ENCODE assay signal across 8 cellular contexts in the genomic region with DNA sequence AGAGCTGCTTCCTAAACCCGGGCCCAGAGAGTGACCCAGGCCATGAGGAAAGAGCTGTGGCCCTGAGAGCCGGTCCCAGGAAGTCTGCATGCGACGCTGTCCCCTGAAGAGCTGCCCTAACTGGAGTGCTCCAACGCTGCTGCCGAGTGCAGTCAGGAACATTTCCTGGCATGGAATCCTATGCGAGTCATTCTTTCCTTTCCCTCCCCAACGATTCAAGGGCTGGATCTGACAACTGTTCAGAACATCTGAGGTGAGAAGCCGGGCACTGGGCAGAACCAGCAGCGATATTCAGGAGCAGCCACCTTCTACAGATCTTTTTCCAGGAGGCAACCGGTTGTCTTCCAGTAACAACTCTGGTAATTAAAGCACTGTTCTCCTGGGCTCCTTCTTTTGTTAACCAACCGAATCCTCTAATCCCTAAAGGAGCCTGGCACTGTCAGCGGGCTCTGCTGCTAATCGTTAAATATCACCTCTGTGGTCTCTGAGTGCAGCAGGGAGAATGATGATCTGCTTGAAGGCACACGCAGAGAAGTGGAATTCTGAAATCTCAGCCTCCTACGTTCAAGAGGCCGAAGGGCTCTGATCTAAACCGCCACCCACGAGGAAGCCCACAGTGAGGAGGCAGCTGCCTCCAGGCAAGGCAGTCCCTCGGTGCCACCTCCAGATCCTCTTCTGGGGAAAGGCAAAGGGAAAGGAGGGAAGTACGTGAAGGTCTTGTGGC. TPM values are rescaled to one million over a fixed set of nuclear protein-coding genes. Genes with fewer than 3 reads are reported as not detected.
DNase-seq lines count a peak whose midpoint lies in the region; ATAC-seq and TF ChIP-seq lines count a peak whose summit lies in the region.

No MANE protein-coding gene starts in this region.

- peaks cover 88% of the 10 kb centered on the region for H3K4me1 Mint-ChIP-seq in nephron
- H3K4me1 Mint-ChIP-seq in natural killer cell, result peaks cover 12 to 46% of the 10 kb centered on the region in 2 donors
- peaks cover 38% of the 10 kb centered on the region for H3K4me1 Mint-ChIP-seq in activated CD8-positive, alpha-beta T cell treated with anti-CD3 and anti-CD28 coated beads for 36 hours (ENCODE audit: low read depth)

- POLR2A ChIA-PET in PC-3 (lab: Charles Lee; ENCODE audit: unreplicated experiment), result no interaction called here
- POLR2A ChIA-PET in activated CD8-positive, alpha-beta T cell treated with anti-CD3 and anti-CD28 coated beads for 36 hours (lab: Charles Lee), result no interaction called here

- H3K36me3 Mint-ChIP-seq in nephron (ENCODE audit: low read depth), result peaks cover 15% of the 10 kb centered on the region
- H3K36me3 Mint-ChIP-seq in natural killer cell, result no peaks in the 10 kb centered on the region
- peaks cover 3% of the 10 kb centered on the region for H3K36me3 Mint-ChIP-seq in activated CD8-positive, alpha-beta T cell treated with anti-CD3 and anti-CD28 coated beads for 36 hours (ENCODE audit: low read depth)

- H3K9me3 ChIP-seq in PC-3 (ENCODE audit: low read length), result no peaks in the 10 kb centered on the region
- H3K9me3 ChIP-seq in esophagus muscularis mucosa, result no peaks in the 10 kb centered on the region

- H3K9me3 Mint-ChIP-seq in nephron (no peaks in the 10 kb centered on the region), natural killer cell (no peaks in the 10 kb centered on the region)
- H3K9me3 Mint-ChIP-seq in activated CD8-positive, alpha-beta T cell treated with anti-CD3 and anti-CD28 coated beads for 36 hours, result no peaks in the 10 kb centered on the region

- H3K4me1 ChIP-seq in PC-3 (ENCODE audit: insufficient read depth, low read length) (peaks cover 9% of the 10 kb centered on the region), esophagus muscularis mucosa (peaks cover 91 to 99% (median 98%) of the 10 kb centered on the region in 4 donors)

- H3K9me2 ChIP-seq in PC-3 (replicated peaks; ENCODE audit: low read length), result no peaks in the 10 kb centered on the region

- DNase-seq in DMS153 treated with DMSO at 0.1 percent for 48 hours (lab: John Stamatoyannopoulos, UW; ENCODE audit: unreplicated experiment) (peak; percentile 87), PC-3 (peak; percentile 50), esophagus muscularis mucosa (ENCODE audit: extremely low spot score) (peak; percentile 95), NCI-H526 treated with DMSO at 0.1 percent for 48 hours (lab: John Stamatoyannopoulos, UW) (no peak), natural killer cell (no peak)
- no peak for DNase-seq in stimulated activated CD4-positive, alpha-beta T cell treated with anti-CD3 and anti-CD28 coated beads, Interleukin-4, amount 100 ng/mL, for 24 hours
- DNase-seq in activated CD8-positive, alpha-beta T cell treated with anti-CD3 and anti-CD28 coated beads for 36 hours, result no peak

- TF ChIP-seq CTCF in PC-3 (conservative IDR thresholded peaks at IDR 0.05; ENCODE audit: low read depth, low read length) (no peak), esophagus muscularis mucosa (IDR thresholded peaks at IDR 0.05) (no peak), nephron (IDR thresholded peaks at IDR 0.05; ENCODE audit: unreplicated experiment in 3 of 3) (no peak), natural killer cell (IDR thresholded peaks at IDR 0.05) (no peak)
- TF ChIP-seq CTCF in activated CD8-positive, alpha-beta T cell treated with anti-CD3 and anti-CD28 coated beads for 36 hours (IDR thresholded peaks at IDR 0.05), result no peak

- WGBS in esophagus muscularis mucosa, result 25% methylated on average over 21 of the region's 21 CpGs

- no TSS peak for BruUV-seq in PC-3 (replicated peaks; lab: Mats Ljungman, UMichigan)

- no peaks in the 10 kb centered on the region for H4K20me1 ChIP-seq in PC-3 (ENCODE audit: low read length)

- H3K27me3 Mint-ChIP-seq in nephron (ENCODE audit: low read depth) (no peaks in the 10 kb centered on the region), natural killer cell (ENCODE audit: low read depth in 2 of 2) (no peaks in the 10 kb centered on the region)
- no peaks in the 10 kb centered on the region for H3K27me3 Mint-ChIP-seq in activated CD8-positive, alpha-beta T cell treated with anti-CD3 and anti-CD28 coated beads for 36 hours

- no peaks in the 10 kb centered on the region for H3K27me3 ChIP-seq in PC-3 (ENCODE audit: low read length)
- H3K27me3 ChIP-seq in esophagus muscularis mucosa, result no peaks in the 10 kb centered on the region

- CTCF ChIA-PET in PC-3 (lab: Charles Lee), result interaction anchor here (1.3 kb wide), 1 partner anchor 35 kb away, joined by 4 read pairs; no protein-coding TSS in a partner anchor
- CTCF ChIA-PET in activated CD8-positive, alpha-beta T cell treated with anti-CD3 and anti-CD28 coated beads for 36 hours (lab: Charles Lee), result interaction anchor here (0.8 to 1.0 kb wide), 3 partner anchors 13 to 352 kb away, joined by 3 read pairs; no protein-coding TSS in a partner anchor

- H3K79me2 ChIP-seq in PC-3 (ENCODE audit: low read length), result peaks cover 3% of the 10 kb centered on the region; the same call in 1 of the 2 replicates

- no peak overlapping the region for H3K4me2 ChIP-seq in PC-3 (ENCODE audit: low read length)

- no peak overlapping the region for H3K27ac ChIP-seq in PC-3 (ENCODE audit: low read length)
- peak overlapping the region; percentile 91 to 95 (median 93) for H3K27ac ChIP-seq in esophagus muscularis mucosa (replicated peaks in 1 of 4)

- peak overlapping the region; percentile 39 to 51 (median 40) for H3K4me3 Mint-ChIP-seq in nephron
- no peak overlapping the region for H3K4me3 Mint-ChIP-seq in natural killer cell
- no peak overlapping the region for H3K4me3 Mint-ChIP-seq in activated CD8-positive, alpha-beta T cell treated with anti-CD3 and anti-CD28 coated beads for 36 hours

- no peak for TF ChIP-seq POLR2A in esophagus muscularis mucosa (IDR thresholded peaks at IDR 0.05; ENCODE audit: low read depth)

- no peak overlapping the region for H2AFZ ChIP-seq in PC-3 (ENCODE audit: low read length)

- peak; percentile 67 for ATAC-seq in PC-3
- ATAC-seq in natural killer cell, result no peak
- no peak for ATAC-seq in activated CD8-positive, alpha-beta T cell treated with anti-CD3 and anti-CD28 coated beads for 36 hours

- H3K9ac ChIP-seq in PC-3 (ENCODE audit: low read length), result no peak overlapping the region

- TF ChIP-seq EP300 in esophagus muscularis mucosa (IDR thresholded peaks at IDR 0.05), result peak; percentile 85

- no peak overlapping the region for H3K4me3 ChIP-seq in PC-3 (ENCODE audit: low read length)
- H3K4me3 ChIP-seq in esophagus muscularis mucosa, result peak overlapping the region; percentile 18 to 37 (median 29)

- peaks cover 5% of the 10 kb centered on the region; the same call in 1 of the 2 replicates for H3K36me3 ChIP-seq in PC-3 (ENCODE audit: low read depth, low read length)
- no peaks in the 10 kb centered on the region for H3K36me3 ChIP-seq in esophagus muscularis mucosa

- H3K27ac Mint-ChIP-seq in nephron, result peak overlapping the region; percentile 91 to 95 (median 93)
- no peak overlapping the region for H3K27ac Mint-ChIP-seq in natural killer cell
- H3K27ac Mint-ChIP-seq in activated CD8-positive, alpha-beta T cell treated with anti-CD3 and anti-CD28 coated beads for 36 hours, result no peak overlapping the region

- intact Hi-C loops in PC-3 (cut with micrococcal nuclease), result loop anchor here (2.0 kb wide), 1 partner anchor 35 kb away; no protein-coding TSS in a partner anchor
- intact Hi-C loops in esophagus muscularis mucosa (cut with DNase I), result loop anchor here (5.0 kb wide), 2 partner anchors 34 to 49 kb away; no protein-coding TSS in a partner anchor
- intact Hi-C loops in natural killer cell (cut with micrococcal nuclease), result no loop called here
- intact Hi-C loops in activated CD8-positive, alpha-beta T cell treated with anti-CD3 and anti-CD28 coated beads for 36 hours (cut with micrococcal nuclease), result no loop called here

- no peaks in the 10 kb centered on the region for H3F3A ChIP-seq in PC-3 (ENCODE audit: low read length, unreplicated experiment)

RNA-seq across cellular contexts. Expression of a gene that starts 55.8 kb away (rescaled TPM):
- total RNA-seq in PC-3 (2014; rRNA removed), result 0.62 and 0.75 TPM in 2 replicates
- 10 to 100 TPM in 2 of 4 donors, 1 to 10 TPM in 2; 6.8 to 17.5 (median 10.7) TPM for total RNA-seq in esophagus muscularis mucosa
- total RNA-seq in natural killer cell, result under 1 TPM; 0.45 to 0.68 (median 0.52) TPM
- total RNA-seq in activated CD8-positive, alpha-beta T cell treated with anti-CD3 and anti-CD28 coated beads for 36 hours, result under 1 TPM; 0.16 to 0.56 TPM

Comparison
In these comparisons a context has a peak if more than half of its experiments do, and no peak if none do; other contexts are left out.
1. DNase-seq: peak in DMS153 treated with DMSO at 0.1 percent for 48 hours (single experiment), PC-3 (single experiment) and esophagus muscularis mucosa (single experiment); none in NCI-H526 treated with DMSO at 0.1 percent for 48 hours (single experiment), natural killer cell (single experiment), stimulated activated CD4-positive, alpha-beta T cell treated with anti-CD3 and anti-CD28 coated beads, Interleukin-4, amount 100 ng/mL, for 24 hours (single experiment) and activated CD8-positive, alpha-beta T cell treated with anti-CD3 and anti-CD28 coated beads for 36 hours (single experiment).
2. H3K27ac Mint-ChIP-seq: peak in nephron (3 of 3); none in natural killer cell (0 of 2) and activated CD8-positive, alpha-beta T cell treated with anti-CD3 and anti-CD28 coated beads for 36 hours (single experiment).
3. H3K4me3 Mint-ChIP-seq: peak in nephron (3 of 3); none in natural killer cell (single experiment) and activated CD8-positive, alpha-beta T cell treated with anti-CD3 and anti-CD28 coated beads for 36 hours (single experiment).
4. intact Hi-C loops: an anchor here in PC-3 (2.0 kb wide) and esophagus muscularis mucosa (5.0 kb wide); none called in natural killer cell and activated CD8-positive, alpha-beta T cell treated with anti-CD3 and anti-CD28 coated beads for 36 hours.